8 cellular contexts compared by ENCODE assay signal in genomic region chr11:108871152-108871551, GRCh38.
DNase-seq lines count a peak whose midpoint lies in the region; ATAC-seq, FAIRE-seq and TF ChIP-seq lines count a peak whose summit lies in the region.

No MANE protein-coding gene starts in this region.

- H3K9me3 ChIP-seq in GM12878 (replicated peaks; ENCODE audit: control insufficient read depth, insufficient read depth, low read length) = no peaks in the 10 kb centered on the region

- H3K27ac ChIP-seq in GM12878 (ENCODE audit: control insufficient read depth, insufficient read depth) = no peak overlapping the region

- BruUV-seq in GM12878 (replicated peaks; lab: Mats Ljungman, UMichigan) = no TSS peak

- ATAC-seq in GM12878 (peak; percentile 58), GM18873 (IDR thresholded peaks at IDR 0.05; ENCODE audit: low FRiP score, unreplicated experiment) (no peak)

- no peak overlapping the region for H3K4me3 ChIP-seq in GM12878

- no peak for TF ChIP-seq POLR2A in GM12878 (IDR thresholded peaks at IDR 0.05; ENCODE audit: low read depth, low read length)

- DNase-seq in SHP77 (lab: John Stamatoyannopoulos, UW) (peak; percentile 1 to 33), SHP77 treated with DMSO at 0.1 percent for 48 hours (lab: John Stamatoyannopoulos, UW) (no peak), NCI-H1092 (lab: John Stamatoyannopoulos, UW) (peak; percentile 30), GM12878 (ENCODE audit: low read depth, low spot score) (no peak), medulla oblongata (ENCODE audit: extremely low spot score) (peak; percentile 32), ecto neural progenitor cell (ENCODE audit: low spot score) (no peak), globus pallidus (ENCODE audit: low spot score) (no peak)

- CTCF ChIA-PET in GM12878 (lab: Yijun Ruan, JAX) = interaction anchor here (0.8 to 6.3 kb wide), 13 partner anchors 9 to 180 kb away, joined by 3 to 50 read pairs (median 3); no protein-coding TSS in a partner anchor

- no peaks in the 10 kb centered on the region for H3K36me3 ChIP-seq in GM12878 (ENCODE audit: control insufficient read depth in 2 of 2, insufficient read depth in 2 of 2, low read length in 1 of 2)

- intact Hi-C loops in GM12878 (cut with micrococcal nuclease; ENCODE audit: unreplicated experiment) = loop anchor here (1.0 kb wide), 1 partner anchor 173 kb away; no protein-coding TSS in a partner anchor

- H3K9ac ChIP-seq in GM12878 (ENCODE audit: control insufficient read depth, insufficient read depth, low read length) = no peak overlapping the region

- RAD21 ChIA-PET in GM12878 (lab: Charles Lee; ENCODE audit: unreplicated experiment) = interaction anchor here (0.9 to 4.9 kb wide), 6 partner anchors 16 to 176 kb away, joined by 3 to 37 read pairs (median 4); no protein-coding TSS in a partner anchor

- peak; percentile 77 for TF ChIP-seq RAD21 in GM12878 (IDR thresholded peaks at IDR 0.05; ENCODE audit: insufficient read depth, low read depth, low read length)

- peak; percentile 43 to 55 (median 48); a peak in 4 of 6 replicates for TF ChIP-seq CTCF in GM12878 (IDR thresholded peaks at IDR 0.05 in 2 of 3, conservative IDR thresholded peaks at IDR 0.05 in 1 of 3; ENCODE audit: control insufficient read depth in 2 of 3, extremely low read depth in 1 of 3, insufficient read depth in 1 of 3, low read depth in 3 of 3, low read length in 3 of 3)

- no peak overlapping the region for H3K4me2 ChIP-seq in GM12878 (ENCODE audit: control insufficient read depth, insufficient read depth)

- no peaks in the 10 kb centered on the region for H3K27me3 ChIP-seq in GM12878 (replicated peaks in 1 of 2; ENCODE audit: control insufficient read depth in 2 of 2, insufficient read depth in 2 of 2, low read length in 1 of 2)

- no peaks in the 10 kb centered on the region for H4K20me1 ChIP-seq in GM12878 (ENCODE audit: control insufficient read depth, insufficient read depth)

- H3K79me2 ChIP-seq in GM12878 (ENCODE audit: control insufficient read depth, insufficient read depth, low read length) = no peaks in the 10 kb centered on the region

- SMC1A ChIA-PET in GM12878 (lab: Charles Lee; ENCODE audit: uncharacterized antibody, unreplicated experiment) = interaction anchor here (0.6 to 2.5 kb wide), 9 partner anchors 9 to 1140 kb away, joined by 3 to 20 read pairs (median 3); no protein-coding TSS in a partner anchor

- FAIRE-seq in GM12878 (lab: Jason Lieb, UNC) = no peak

- TF ChIP-seq EP300 in GM12878 (IDR thresholded peaks at IDR 0.05; ENCODE audit: borderline replicate concordance in 1 of 2, control insufficient read depth in 1 of 2, low read depth in 2 of 2, low read length in 2 of 2) = no peak

- in situ Hi-C loops in GM12878 (cut with MboI) = loop anchor here (5.0 kb wide), 1 partner anchor 174 kb away; no protein-coding TSS in a partner anchor

- no peaks in the 10 kb centered on the region for H3K4me1 ChIP-seq in GM12878 (ENCODE audit: control insufficient read depth, insufficient read depth, low read length)

- no peak overlapping the region for H2AFZ ChIP-seq in GM12878 (ENCODE audit: control insufficient read depth, low read depth, low read length)

- POLR2A ChIA-PET in GM12878 (lab: Charles Lee) = no interaction called here

TF ChIP-seq in GM12878, 131 proteins besides CTCF, POLR2A, EP300 and RAD21:
- TF ChIP-seq SMC3 (IDR thresholded peaks at IDR 0.05; ENCODE audit: borderline replicate concordance, low read length) (peak; percentile 60; the same call in 1 of the 2 replicates), ZZZ3 (IDR thresholded peaks at IDR 0.05; ENCODE audit: control insufficient read depth, insufficient read length, low read depth) (no peak), DPF2 (IDR thresholded peaks at IDR 0.05) (no peak), CREB1 (IDR thresholded peaks at IDR 0.05; ENCODE audit: low read depth) (no peak), RUNX3 (IDR thresholded peaks at IDR 0.05; ENCODE audit: low read length) (no peak), ZNF622 (IDR thresholded peaks at IDR 0.05) (no peak)

Comparison
In these comparisons a context has a peak if more than half of its experiments do, and no peak if none do; other contexts are left out.
1. DNase-seq: peak in SHP77 (2 of 2), NCI-H1092 (single experiment) and medulla oblongata (single experiment); none in SHP77 treated with DMSO at 0.1 percent for 48 hours (single experiment), GM12878 (single experiment), ecto neural progenitor cell (single experiment) and globus pallidus (single experiment).